ENCODE assay signal across 8 cellular contexts in the genomic region with DNA sequence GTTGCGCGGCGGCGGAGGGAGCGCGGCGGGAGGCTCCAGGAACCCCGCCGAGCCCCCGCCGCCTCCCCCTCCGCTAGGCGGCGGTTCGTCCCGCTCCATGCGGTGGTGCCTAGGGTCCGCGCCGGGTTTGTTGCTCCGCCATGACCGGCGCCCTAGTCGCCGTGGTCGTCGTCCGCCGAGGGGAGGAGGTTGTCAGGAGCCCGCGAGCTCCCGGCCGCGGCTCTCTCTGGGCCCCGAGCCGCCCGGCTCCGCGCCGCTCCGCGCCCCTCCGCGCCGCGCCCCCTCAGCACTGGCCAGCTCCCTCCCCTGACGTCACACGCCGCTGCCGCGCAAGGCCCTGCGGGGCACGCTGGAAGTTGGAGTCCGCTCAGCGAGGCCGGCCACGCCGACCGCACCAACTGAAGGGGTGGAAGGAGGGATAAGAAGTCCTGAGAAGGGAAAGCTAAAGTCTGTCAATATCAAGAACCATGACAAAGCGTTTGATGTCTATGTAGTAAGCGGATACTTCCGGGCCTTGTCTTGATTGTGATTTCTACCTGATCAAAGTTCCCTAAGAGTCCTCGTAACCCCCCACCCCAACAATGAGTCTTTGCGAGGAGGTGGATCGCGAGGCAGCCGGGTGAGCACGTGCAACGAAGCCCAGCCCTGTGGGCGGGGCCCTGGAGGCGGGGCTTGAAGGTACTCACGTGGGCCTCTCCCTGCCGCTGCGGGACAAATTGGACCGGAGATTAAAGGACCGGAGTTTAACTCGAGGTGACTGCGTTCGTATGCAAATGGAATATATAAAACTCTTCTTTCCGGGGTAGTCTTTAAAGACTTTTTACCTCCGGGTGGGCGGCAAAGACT. TPM values are rescaled to one million over a fixed set of nuclear protein-coding genes. Genes with fewer than 3 reads are reported as not detected.
DNase-seq lines count a peak whose midpoint lies in the region; ATAC-seq and TF ChIP-seq lines count a peak whose summit lies in the region.

A gene (minus strand): TSS at position 291 of the 846 bp plus-strand sequence.

- peaks cover 20 to 81% (median 49%) of the 10 kb centered on the region in 6 donors for H3K4me1 ChIP-seq in spleen

- DNase-seq in AG09309 (ENCODE audit: low read depth) (peak; percentile 74), NCI-H2227 (lab: John Stamatoyannopoulos, UW; ENCODE audit: unreplicated experiment) (peak; percentile 94), cardiac fibroblast (ENCODE audit: low read depth in 2 of 2) (peak; percentile 96 to 97), inferior parietal cortex (ENCODE audit: extremely low spot score) (peak; percentile 94), spleen (peak; percentile 99)

- TF ChIP-seq POLR2A in spleen (IDR thresholded peaks at IDR 0.05), result peak in 1 of 3 donors; percentile 38

- H3K27ac ChIP-seq in spleen, result peak within 1 kb of the TSS in 7 of 8 donors; percentile 53 to 91 (median 73)

- intact Hi-C loops in spleen (cut with DNase I; ENCODE audit: low total_unique reads), result loop anchor here (5.0 to 10.0 kb wide), 2 partner anchors 376 to 604 kb away; no protein-coding TSS in a partner anchor

- H3K4me3 ChIP-seq in AG09309 (ENCODE audit: control insufficient read depth, low read depth, low read length) (peak within 1 kb of the TSS; percentile 56), WI38 (ENCODE audit: low read depth, low read length) (peak within 1 kb of the TSS; percentile 69), cardiac fibroblast (replicated peaks in 1 of 2; ENCODE audit: low read depth in 2 of 2, low read length in 2 of 2) (peak within 1 kb of the TSS; percentile 71 to 72), spleen (peak within 1 kb of the TSS; percentile 88 to 100 (median 94))

- no peaks in the 10 kb centered on the region for H3K36me3 ChIP-seq in spleen

- ATAC-seq in GM18873 (IDR thresholded peaks at IDR 0.05; ENCODE audit: low FRiP score, unreplicated experiment) (peak; percentile 79), HG03135 (IDR thresholded peaks at IDR 0.05; ENCODE audit: unreplicated experiment) (peak; percentile 88)

- 0 to 1% (median 1%) methylated on average over 37 to 82 of the region's 82 CpGs for WGBS in spleen, 5 donors

- no peaks in the 10 kb centered on the region for H3K9me3 ChIP-seq in spleen

- TF ChIP-seq CTCF in AG09309 (IDR thresholded peaks at IDR 0.05; ENCODE audit: control insufficient read depth, insufficient read depth, low read depth, low read length, missing control alignments), result no peak
- peak; percentile 27; the same call in 1 of the 2 replicates for TF ChIP-seq CTCF in WI38 (IDR thresholded peaks at IDR 0.05; ENCODE audit: low read depth, low read length)
- TF ChIP-seq CTCF in cardiac fibroblast (IDR thresholded peaks at IDR 0.05; ENCODE audit: low read depth, low read length), result no peak
- peak in 7 of 11 experiments; percentile 11 to 52 (median 41) for TF ChIP-seq CTCF in spleen (IDR thresholded peaks at IDR 0.05 in 8 of 11, conservative IDR thresholded peaks at IDR 0.05 in 3 of 11)

- H3K27me3 ChIP-seq in spleen (replicated peaks in 1 of 7), result peaks cover 0 to 76% (median 39%) of the 10 kb centered on the region in 7 donors

RNA-seq across cellular contexts. Expression of the gene that starts here (rescaled TPM):
- 1 to 10 TPM; 1.7 to 3.7 (median 2.5) TPM for total RNA-seq in spleen
- under 1 TPM; 0.14 to 0.35 (median 0.24) TPM for polyA plus RNA-seq in spleen

Comparison
In these comparisons a context has a peak if more than half of its experiments do, and no peak if none do; other contexts are left out.
1. Peak in every context shown above with its lines: DNase-seq, ATAC-seq, H3K4me3 ChIP-seq and H3K27ac ChIP-seq.
2. CTCF ChIP-seq: peak in WI38 (single experiment) and spleen (7 of 11); none in AG09309 (single experiment) and cardiac fibroblast (single experiment).